24 cellular contexts compared by ENCODE assay signal in the genomic region with DNA sequence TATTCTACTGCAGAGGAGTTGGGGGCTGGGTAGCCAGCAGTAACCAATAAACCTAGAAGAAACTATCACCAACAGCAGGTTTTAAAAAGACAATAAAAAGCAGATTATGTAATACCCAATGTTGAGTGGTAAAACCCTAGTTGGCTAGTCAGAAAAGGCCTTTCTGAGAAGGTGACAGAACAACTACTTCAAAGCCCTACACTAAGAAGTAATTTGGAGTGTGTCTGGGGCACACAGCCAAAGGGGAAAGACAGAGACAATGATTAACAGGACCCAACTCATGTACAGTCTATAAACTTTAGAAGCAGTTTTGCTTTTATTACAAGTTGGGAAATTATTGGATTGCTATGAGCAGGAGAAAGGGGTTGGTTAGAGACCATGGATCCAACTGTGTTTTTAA.
A peak's percentile ranks its signal among the peaks of the same experiment; 100 is the strongest.
DNase-seq lines count a peak whose midpoint lies in the region; ATAC-seq, FAIRE-seq and TF ChIP-seq lines count a peak whose summit lies in the region.
"Had no signal": no experiment of that assay in that cellular context is flagged by ENCODE, and none has a peak within 500 bp of the region (broad histone marks: within the 10 kb centered on the region; RNA-seq: fewer than 3 reads in every experiment).

No MANE protein-coding gene starts in this region.

- H3K27ac ChIP-seq in pancreas (no peak overlapping the region), A673 (ENCODE audit: low read depth, low read length, poor library complexity, severe bottlenecking) (no peak overlapping the region)
- H3K27ac ChIP-seq: BLaER1, KMS-11, Peyer's patch, SJSA1 had no signal

- H3K4me3 Mint-ChIP-seq in Calu3 (ENCODE audit: low read depth, unreplicated experiment) = no peak overlapping the region
- H3K4me3 Mint-ChIP-seq: CD8-positive, alpha-beta T cell had no signal

- ATAC-seq in left colon (peak; percentile 90), pancreas (peak in 1 of 4 donors; percentile 26)
- ATAC-seq: CD8-positive, alpha-beta T cell; HCT116 had no signal

- no peaks in the 10 kb centered on the region for H3K27me3 ChIP-seq in pancreas
- no peaks in the 10 kb centered on the region for H3K27me3 ChIP-seq in A673 (replicated peaks; ENCODE audit: insufficient read depth, low read depth, low read length, poor library complexity)
- H3K27me3 ChIP-seq: BLaER1, Peyer's patch, SJSA1 had no signal

- CTCF ChIA-PET in Calu3 (lab: Charles Lee) = no interaction called here
- CTCF ChIA-PET in A673 (lab: Charles Lee) = no interaction called here

- H3K4me1 Mint-ChIP-seq in Calu3 (ENCODE audit: low read depth, unreplicated experiment) = peaks cover 21% of the 10 kb centered on the region

- H3K36me3 ChIP-seq in pancreas = no peaks in the 10 kb centered on the region
- no peaks in the 10 kb centered on the region for H3K36me3 ChIP-seq in A673 (ENCODE audit: insufficient read depth, low read length, poor library complexity, severe bottlenecking)
- H3K36me3 ChIP-seq: BLaER1, Peyer's patch, SJSA1 had no signal

- BruUV-seq in Calu3 (replicated peaks; lab: Mats Ljungman, UMichigan) = no TSS peak
- no TSS peak for BruUV-seq in A673 (replicated peaks; lab: Mats Ljungman, UMichigan)

- no peaks in the 10 kb centered on the region for H3K27me3 Mint-ChIP-seq in Calu3 (ENCODE audit: unreplicated experiment)

- no peaks in the 10 kb centered on the region for H3K9me3 ChIP-seq in pancreas
- no peaks in the 10 kb centered on the region for H3K9me3 ChIP-seq in A673 (ENCODE audit: low read depth, low read length, poor library complexity, severe bottlenecking)
- H3K9me3 ChIP-seq: BLaER1, Peyer's patch, SJSA1 had no signal

- intact Hi-C loops in Calu3 (cut with micrococcal nuclease; ENCODE audit: unreplicated experiment) (no loop called here), left colon (cut with DNase I, micrococcal nuclease) (no loop called here), pancreas (cut with DNase I) (no loop called here), A673 (cut with micrococcal nuclease; ENCODE audit: unreplicated experiment) (no loop called here)

- TF ChIP-seq CTCF in Calu3 (IDR thresholded peaks at IDR 0.05; ENCODE audit: unreplicated experiment) (no peak), pancreas (IDR thresholded peaks at IDR 0.05) (no peak), A673 (conservative IDR thresholded peaks at IDR 0.05; ENCODE audit: low read depth, low read length) (no peak)

- POLR2A ChIA-PET in A673 (lab: Charles Lee; ENCODE audit: low non-redundant PET) = no interaction called here

- no peak overlapping the region for H3K27ac Mint-ChIP-seq in Calu3 (ENCODE audit: unreplicated experiment)
- H3K27ac Mint-ChIP-seq: CD8-positive, alpha-beta T cell had no signal

- DNase-seq in Calu3 (peak; percentile 39), left colon (peak; percentile 68 to 74), pancreas (no peak), NCI-H82 (lab: John Stamatoyannopoulos, UW) (no peak), A673 (ENCODE audit: low spot score) (no peak), SIG-M5 (lab: John Stamatoyannopoulos, UW) (no peak)
- DNase-seq in activated effector memory CD4-positive, alpha-beta T cell treated with anti-CD3 and anti-CD28 coated beads, Interleukin-2, amount 50 U/mL, for 16 hours = no peak
- DNase-seq: CD8-positive, alpha-beta T cell; DMS153; GDM1; IMR-90; NCI-H1417; NCI-H187; NCI-H2227 treated with DMSO at 0.1 percent for 48 hours; NCI-H524; NCI-H774 had no signal

- H3K4me3 ChIP-seq in pancreas (no peak overlapping the region), A673 (ENCODE audit: low read depth, low read length, poor library complexity, severe bottlenecking) (no peak overlapping the region)
- H3K4me3 ChIP-seq: BLaER1, Peyer's patch, SJSA1 had no signal

- peaks cover 3% of the 10 kb centered on the region for H3K9me3 Mint-ChIP-seq in Calu3 (ENCODE audit: low read depth, unreplicated experiment)

- no peaks in the 10 kb centered on the region for H3K36me3 Mint-ChIP-seq in Calu3 (ENCODE audit: insufficient read depth, unreplicated experiment)
- H3K36me3 Mint-ChIP-seq: CD8-positive, alpha-beta T cell had no signal

- H3K4me1 ChIP-seq in pancreas (no peaks in the 10 kb centered on the region), A673 (ENCODE audit: insufficient read depth, low read length, poor library complexity, severe bottlenecking) (no peaks in the 10 kb centered on the region)
- H3K4me1 ChIP-seq: BLaER1, Peyer's patch, SJSA1 had no signal

- FAIRE-seq in colon (lab: Jason Lieb, UNC) (peak; percentile 10), pancreas (lab: Jason Lieb, UNC) (peak; percentile 70)
- FAIRE-seq: GM19239, H1 had no signal

Comparison
In these comparisons a context has a peak if more than half of its experiments do, and no peak if none do; other contexts are left out.
1. DNase-seq: peak in Calu3 (single experiment) and left colon (2 of 2); none in pancreas (0 of 6), NCI-H82 (single experiment), A673 (single experiment), activated effector memory CD4-positive, alpha-beta T cell treated with anti-CD3 and anti-CD28 coated beads, Interleukin-2, amount 50 U/mL, for 16 hours (single experiment) and SIG-M5 (single experiment).